Comparison of ENCODE assay signal across 8 cellular contexts in the genomic region with DNA sequence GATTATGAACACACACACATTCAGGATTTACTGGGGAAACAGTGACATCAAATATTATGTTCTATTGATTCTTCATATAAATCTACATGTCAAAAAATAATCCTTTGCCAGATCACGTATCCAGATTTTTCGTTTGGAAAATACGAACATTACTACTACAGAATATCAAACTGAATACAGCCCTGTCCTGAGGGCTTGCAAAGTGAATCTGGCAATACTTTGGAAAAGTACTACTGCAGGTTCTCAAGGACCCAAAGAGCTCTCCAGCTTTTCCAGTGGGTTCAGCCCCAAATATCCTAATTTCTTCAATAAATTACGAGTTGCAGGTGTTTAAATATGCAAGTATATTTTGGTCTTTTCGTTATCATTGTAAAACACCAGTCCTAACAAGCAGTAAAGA. TPM values are rescaled to one million over a fixed set of nuclear protein-coding genes. Genes with fewer than 3 reads are reported as not detected.
A peak's percentile ranks its signal among the peaks of the same experiment; 100 is the strongest.
DNase-seq lines count a peak whose midpoint lies in the region; ATAC-seq and TF ChIP-seq lines count a peak whose summit lies in the region.

No MANE protein-coding gene starts in this region.

- no peak for DNase-seq in CD8-positive, alpha-beta memory T cell
- DNase-seq in NB4 (ENCODE audit: low read depth) (no peak), middle frontal gyrus (ENCODE audit: extremely low spot score, low spot score) (no peak), HCEC 1CT (no peak), NCI-H187 treated with DMSO at 0.1 percent for 48 hours (lab: John Stamatoyannopoulos, UW) (no peak)

- H3K4me1 Mint-ChIP-seq in CD8-positive, alpha-beta memory T cell = peaks cover 33 to 49% (median 47%) of the 10 kb centered on the region in 3 donors
- peaks cover 33% of the 10 kb centered on the region for H3K4me1 Mint-ChIP-seq in nephron

- whole genome bisulfite sequencing in ectodermal cell, 2 experiments = 72 to 81% methylated on average over 4 to 5 of the region's 5 CpGs

- CTCF ChIA-PET in CD8-positive, alpha-beta memory T cell (lab: Charles Lee) = no interaction called here

- H3K27me3 Mint-ChIP-seq in CD8-positive, alpha-beta memory T cell = peaks cover 4 to 31% of the 10 kb centered on the region in 2 donors
- H3K27me3 Mint-ChIP-seq in nephron (ENCODE audit: low read depth) = no peaks in the 10 kb centered on the region

- TF ChIP-seq POLR2A in NB4 (IDR thresholded peaks at IDR 0.05; ENCODE audit: extremely low read depth, insufficient read length) = no peak

- ATAC-seq in GM21528 (IDR thresholded peaks at IDR 0.05; ENCODE audit: low FRiP score, unreplicated experiment) = peak; percentile 22

- peak overlapping the region; percentile 83 for H3K4me3 ChIP-seq in CD8-positive, alpha-beta memory T cell (ENCODE audit: low read length)
- H3K4me3 ChIP-seq in NB4 (ENCODE audit: low read depth, low read length) = peak overlapping the region; percentile 96
- peak overlapping the region; percentile 82 for H3K4me3 ChIP-seq in ectodermal cell (ENCODE audit: insufficient read depth, low read depth, low read length)

- H3K27me3 ChIP-seq in CD8-positive, alpha-beta memory T cell (ENCODE audit: insufficient read depth, low read length, poor library complexity, severe bottlenecking) = peaks cover 9% of the 10 kb centered on the region
- H3K27me3 ChIP-seq in ectodermal cell (ENCODE audit: control insufficient read depth, insufficient read depth, low read length, poor library complexity, severe bottlenecking) = no peaks in the 10 kb centered on the region

- peaks cover 19% of the 10 kb centered on the region for H3K4me1 ChIP-seq in CD8-positive, alpha-beta memory T cell (ENCODE audit: insufficient read depth, low read length)
- H3K4me1 ChIP-seq in ectodermal cell (ENCODE audit: control insufficient read depth, insufficient read depth, low read length) = peaks cover 7% of the 10 kb centered on the region

- no peaks in the 10 kb centered on the region for H3K36me3 ChIP-seq in CD8-positive, alpha-beta memory T cell (ENCODE audit: insufficient read depth, low read length)
- H3K36me3 ChIP-seq in ectodermal cell (ENCODE audit: control insufficient read depth, insufficient read depth, low read length) = no peaks in the 10 kb centered on the region

- H3K27ac ChIP-seq in CD8-positive, alpha-beta memory T cell (ENCODE audit: low read depth, low read length) = peak overlapping the region; percentile 74
- H3K27ac ChIP-seq in ectodermal cell (ENCODE audit: insufficient read depth, low read depth, low read length, poor library complexity, severe bottlenecking) = no peak overlapping the region

- POLR2A ChIA-PET in CD8-positive, alpha-beta memory T cell (lab: Charles Lee) = no interaction called here

- peaks cover 2 to 7% (median 5%) of the 10 kb centered on the region in 5 donors for H3K9me3 Mint-ChIP-seq in CD8-positive, alpha-beta memory T cell
- peaks cover 3% of the 10 kb centered on the region for H3K9me3 Mint-ChIP-seq in nephron

- TF ChIP-seq CTCF in NB4 (IDR thresholded peaks at IDR 0.05; ENCODE audit: low read depth, low read length) (no peak), nephron (IDR thresholded peaks at IDR 0.05; ENCODE audit: unreplicated experiment in 3 of 3) (no peak)

- H3K36me3 Mint-ChIP-seq in CD8-positive, alpha-beta memory T cell = peaks cover 0 to 9% (median 9%) of the 10 kb centered on the region in 3 donors
- peaks cover 19% of the 10 kb centered on the region for H3K36me3 Mint-ChIP-seq in nephron (ENCODE audit: low read depth)

- no peaks in the 10 kb centered on the region for H3K9me3 ChIP-seq in CD8-positive, alpha-beta memory T cell (ENCODE audit: low read length)
- H3K9me3 ChIP-seq in ectodermal cell (ENCODE audit: control insufficient read depth, low read length) = peaks cover 3% of the 10 kb centered on the region

- peak overlapping the region; percentile 96 to 100 (median 99) for H3K4me3 Mint-ChIP-seq in CD8-positive, alpha-beta memory T cell
- H3K4me3 Mint-ChIP-seq in nephron = peak overlapping the region; percentile 99 to 100 (median 99)

- H3K27ac Mint-ChIP-seq in CD8-positive, alpha-beta memory T cell = peak overlapping the region; percentile 86 to 98 (median 97)
- H3K27ac Mint-ChIP-seq in nephron = peak overlapping the region; percentile 94 to 100 (median 99)

RNA-seq across cellular contexts. Expression of gene NDUFS4, which starts 0.4 kb away (rescaled TPM):
- 10 to 100 TPM; 59.3 to 61.7 TPM for total RNA-seq in CD8-positive, alpha-beta memory T cell
- polyA plus RNA-seq in CD8-positive, alpha-beta memory T cell = 89.3 TPM
- 124 TPM for polyA plus RNA-seq in ectodermal cell (2013, experiment 1 of 4)
- polyA plus RNA-seq in ectodermal cell (2013, experiment 2 of 4) = 115 TPM
- 128 TPM for polyA plus RNA-seq in ectodermal cell (2013, experiment 3 of 4)
- polyA plus RNA-seq in ectodermal cell (2013, experiment 4 of 4) = 140 TPM
